ENCODE assay signal across 8 cellular contexts in the genomic region with DNA sequence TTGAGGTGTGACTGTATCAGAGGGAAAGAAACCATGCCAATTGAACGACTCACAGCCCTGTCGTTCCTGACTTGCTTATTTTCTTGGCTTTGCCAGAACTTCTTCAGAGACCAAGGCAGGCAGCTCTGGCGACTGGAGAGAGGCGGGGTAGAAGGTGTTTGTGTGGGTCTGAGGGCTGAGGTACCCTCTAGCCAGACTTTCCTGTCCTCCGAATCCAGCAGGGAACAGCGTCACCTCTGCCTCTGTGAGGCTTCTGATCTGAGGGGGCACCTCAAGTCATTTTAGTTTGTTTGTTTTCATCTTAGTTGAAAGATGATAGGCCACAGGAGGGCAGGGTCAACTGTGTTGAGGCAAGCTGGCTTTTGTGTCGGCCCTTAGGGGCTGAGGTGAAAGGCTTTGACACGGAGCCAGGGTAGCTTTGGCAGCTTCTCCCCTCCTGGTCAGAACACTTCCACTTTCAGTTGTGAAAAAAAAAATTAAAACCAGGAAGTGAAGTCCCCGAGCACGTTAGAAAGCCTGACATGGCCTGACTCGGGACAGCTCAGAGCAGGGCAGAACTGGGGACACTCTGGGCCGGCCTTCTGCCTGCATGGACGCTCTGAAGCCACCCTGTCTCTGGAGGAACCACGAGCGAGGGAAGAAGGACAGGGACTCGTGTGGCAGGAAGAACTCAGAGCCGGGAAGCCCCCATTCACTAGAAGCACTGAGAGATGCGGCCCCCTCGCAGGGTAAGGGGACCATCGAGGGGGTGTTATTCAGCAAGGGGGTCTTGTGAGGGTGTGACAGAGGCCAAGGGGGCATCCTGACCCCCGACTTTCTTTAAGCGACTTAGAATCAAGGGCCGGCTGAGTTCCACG. TPM values are rescaled to one million over a fixed set of nuclear protein-coding genes. Genes with fewer than 3 reads are reported as not detected.
DNase-seq lines count a peak whose midpoint lies in the region; TF ChIP-seq lines count a peak whose summit lies in the region.

No MANE protein-coding gene starts in this region.

- H3K9me3 Mint-ChIP-seq in HFFc6 (peaks cover 5% of the 10 kb centered on the region; the same call in 1 of the 2 replicates), progenitor cell of endocrine pancreas (ENCODE audit: low read depth) (peaks cover 3% of the 10 kb centered on the region)

- H3K4me3 Mint-ChIP-seq in HFFc6 = peak overlapping the region; percentile 80
- H3K4me3 Mint-ChIP-seq in progenitor cell of endocrine pancreas (ENCODE audit: low read depth) = no peak overlapping the region

- H3K36me3 Mint-ChIP-seq in HFFc6 (ENCODE audit: low read depth) (peaks cover 5% of the 10 kb centered on the region; the same call in 1 of the 2 replicates), progenitor cell of endocrine pancreas (ENCODE audit: insufficient read depth) (peaks cover 1% of the 10 kb centered on the region)

- peak overlapping the region; percentile 93 for H3K27ac Mint-ChIP-seq in HFFc6
- H3K27ac Mint-ChIP-seq in progenitor cell of endocrine pancreas = peak overlapping the region; percentile 16

- DNase-seq in GM13977 (ENCODE audit: low spot score) (peak; percentile 79), HFFc6 (no peak), NAMALWA (ENCODE audit: low spot score) (peak; percentile 86), activated T-cell treated with anti-CD3 and anti-CD28 coated beads for 48 hours (ENCODE audit: low read depth) (peak; percentile 14), fibroblast of the conjunctiva (ENCODE audit: low read depth) (peak; percentile 30), progenitor cell of endocrine pancreas (ENCODE audit: low spot score, unreplicated experiment) (no peak), NCI-H1417 (lab: John Stamatoyannopoulos, UW) (no peak), HK-2 (ENCODE audit: unreplicated experiment) (no peak)

- in situ Hi-C loops in GM13977 (cut with MboI; ENCODE audit: low pct_unique_long_range_greater_than_20kb, low sequenced_read_pairs, unreplicated experiment) = no loop called here

- H3K4me1 Mint-ChIP-seq in HFFc6 (ENCODE audit: low read depth) = peaks cover 63% of the 10 kb centered on the region
- H3K4me1 Mint-ChIP-seq in progenitor cell of endocrine pancreas (ENCODE audit: low read depth) = peaks cover 13% of the 10 kb centered on the region

- peaks cover 2% of the 10 kb centered on the region for H3K27me3 Mint-ChIP-seq in HFFc6 (ENCODE audit: insufficient read depth)
- peaks cover 12% of the 10 kb centered on the region for H3K27me3 Mint-ChIP-seq in progenitor cell of endocrine pancreas

- TF ChIP-seq CTCF in GM13977 (IDR thresholded peaks at IDR 0.05; ENCODE audit: extremely low read depth, insufficient read depth, missing control alignments) (no peak), HFFc6 (IDR thresholded peaks at IDR 0.05) (no peak), progenitor cell of endocrine pancreas (IDR thresholded peaks at IDR 0.05; ENCODE audit: unreplicated experiment) (no peak)

RNA-seq across cellular contexts. Expression of gene ACSL5, which starts 2.0 kb away (rescaled TPM):
- 1 to 10 TPM in 4 of 6 experiments, under 1 TPM in 2; 0.59 to 5.5 (median 4.9) TPM for total RNA-seq in HFFc6 (2021; fragmentation: NEBNext Ultra II Directional; extraction: Animal tissue kit (Norgen Biotek cat#: 25700))
- total RNA-seq in progenitor cell of endocrine pancreas = 0.22 and 0.33 TPM in 2 replicates

Comparison
In these comparisons a context has a peak if more than half of its experiments do, and no peak if none do; other contexts are left out.
1. DNase-seq: peak in GM13977 (single experiment), NAMALWA (single experiment), activated T-cell treated with anti-CD3 and anti-CD28 coated beads for 48 hours (single experiment) and fibroblast of the conjunctiva (single experiment); none in HFFc6 (single experiment), progenitor cell of endocrine pancreas (single experiment), NCI-H1417 (0 of 3) and HK-2 (single experiment).